9 cellular contexts compared by ENCODE assay signal in the genomic region with DNA sequence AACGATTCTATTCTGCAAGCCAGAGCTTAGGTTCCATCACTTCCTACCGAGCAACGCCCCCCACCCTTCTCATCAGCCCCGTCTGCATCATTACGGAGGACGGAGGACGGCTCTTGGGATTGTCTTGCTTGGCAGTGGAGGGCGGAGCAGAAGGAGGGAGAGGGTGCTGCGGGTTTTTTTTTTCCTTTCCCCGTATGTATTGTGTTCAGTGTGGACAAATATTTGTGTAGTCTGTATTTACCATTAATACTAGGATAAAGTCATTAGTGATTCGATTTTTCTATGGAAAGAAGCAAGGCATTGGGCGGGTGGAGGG.
A peak's percentile ranks its signal among the peaks of the same experiment; 100 is the strongest.
DNase-seq lines count a peak whose midpoint lies in the region; ATAC-seq and TF ChIP-seq lines count a peak whose summit lies in the region.
"Had no signal": no experiment of that assay in that cellular context is flagged by ENCODE, and none has a peak within 500 bp of the region (broad histone marks: within the 10 kb centered on the region; RNA-seq: fewer than 3 reads in every experiment).

No MANE protein-coding gene starts in this region.

- H3K4me3 Mint-ChIP-seq in T-helper 17 cell = peak overlapping the region; percentile 77

- TF ChIP-seq CTCF in mucosa of descending colon (IDR thresholded peaks at IDR 0.05) = no peak

- no peaks in the 10 kb centered on the region for H3K27me3 ChIP-seq in layer of hippocampus (ENCODE audit: control insufficient read depth, insufficient read depth, low read length)

- 72% methylated on average over 12 of the region's 12 CpGs for WGBS in urinary bladder

- peak; percentile 5 for ATAC-seq in Right ventricle myocardium superior (ENCODE audit: poor library complexity)
- no peak for ATAC-seq in Right ventricle myocardium inferior
- no peak for ATAC-seq in T-helper 17 cell
- ATAC-seq in HG02798 (IDR thresholded peaks at IDR 0.05; ENCODE audit: poor library complexity, unreplicated experiment) = no peak
- no peak for ATAC-seq in mucosa of descending colon

- H3K9me3 ChIP-seq in T-helper 17 cell (ENCODE audit: control insufficient read depth, low read length, poor library complexity, severe bottlenecking) (no peaks in the 10 kb centered on the region), mucosa of descending colon (no peaks in the 10 kb centered on the region)

- DNase-seq in Right ventricle myocardium superior (no peak), Right ventricle myocardium inferior (ENCODE audit: missing footprints) (no peak), T-helper 17 cell (no peak), NCI-H1092 treated with DMSO at 0.1 percent for 48 hours (lab: John Stamatoyannopoulos, UW) (no peak), mucosa of descending colon (no peak)
- DNase-seq: NCI-H510A had no signal

- H3K36me3 ChIP-seq in urinary bladder (ENCODE audit: insufficient read depth) (no peaks in the 10 kb centered on the region), mucosa of descending colon (ENCODE audit: low read depth) (no peaks in the 10 kb centered on the region)

- H3K27ac ChIP-seq in layer of hippocampus (ENCODE audit: low read depth, low read length) = peak overlapping the region; percentile 80
- H3K27ac ChIP-seq in urinary bladder (ENCODE audit: low read depth) = peak overlapping the region; percentile 33

- H3K27me3 Mint-ChIP-seq in T-helper 17 cell = no peaks in the 10 kb centered on the region

- H3K27ac Mint-ChIP-seq in T-helper 17 cell = peak overlapping the region; percentile 93

- H3K4me1 ChIP-seq in urinary bladder (ENCODE audit: insufficient read depth) = no peaks in the 10 kb centered on the region
- H3K4me1 ChIP-seq in mucosa of descending colon (ENCODE audit: low read depth) = peaks cover 4% of the 10 kb centered on the region

- peaks cover 3% of the 10 kb centered on the region for H3K36me3 Mint-ChIP-seq in T-helper 17 cell (ENCODE audit: low read depth)

- intact Hi-C loops in Right ventricle myocardium superior (cut with DNase I) = loop anchor here (5.0 kb wide), 1 partner anchor 129 kb away; a partner anchor contains a TSS
- intact Hi-C loops in Right ventricle myocardium inferior (cut with DNase I) = loop anchor here (5.0 kb wide), 1 partner anchor 84 kb away; no protein-coding TSS in a partner anchor
- intact Hi-C loops in mucosa of descending colon (cut with DNase I, micrococcal nuclease) = loop anchor here (5.0 to 10.0 kb wide), 3 partner anchors 124 to 354 kb away; a partner anchor contains a TSS

- H3K4me1 Mint-ChIP-seq in T-helper 17 cell = peaks cover 29% of the 10 kb centered on the region

- H3K4me3 ChIP-seq in urinary bladder (ENCODE audit: low read depth, low read length) (no peak overlapping the region), mucosa of descending colon (no peak overlapping the region)
